Comparison of ENCODE assay signal across 10 cellular contexts in the genomic region with DNA sequence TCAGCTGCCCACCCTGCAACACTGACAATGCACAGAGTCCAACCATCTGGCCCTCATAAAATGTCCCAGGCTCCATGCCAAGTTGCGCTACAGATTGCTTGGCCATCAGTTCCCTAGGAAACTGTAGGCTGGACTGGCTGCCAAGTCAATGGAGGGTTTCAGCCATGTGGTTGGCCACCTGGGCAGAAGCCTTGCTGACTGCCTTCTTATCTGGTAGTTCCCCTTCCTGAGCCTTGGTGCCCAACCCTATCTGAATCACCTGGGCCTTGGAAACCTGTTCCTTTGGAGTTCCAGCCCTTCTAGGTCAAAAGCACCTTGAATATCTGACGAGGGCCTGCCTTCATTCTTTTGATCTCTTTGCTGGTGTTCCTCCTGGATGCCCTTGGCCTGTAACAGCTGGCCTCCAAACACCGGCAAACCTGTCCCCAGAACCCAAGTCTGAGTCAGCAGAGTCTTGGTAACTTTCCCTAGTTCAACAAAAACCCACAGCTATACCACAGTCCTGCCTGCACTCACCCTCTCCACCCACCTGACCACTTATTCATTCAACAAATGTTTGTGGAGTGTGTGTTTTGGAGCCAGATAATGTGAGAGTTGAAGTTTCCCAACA. TPM values are rescaled to one million over a fixed set of nuclear protein-coding genes. Genes with fewer than 3 reads are reported as not detected.
DNase-seq lines count a peak whose midpoint lies in the region; ATAC-seq and TF ChIP-seq lines count a peak whose summit lies in the region.
"Had no signal": no experiment of that assay in that cellular context is flagged by ENCODE, and none has a peak within 500 bp of the region (broad histone marks: within the 10 kb centered on the region; RNA-seq: fewer than 3 reads in every experiment).

No MANE protein-coding gene starts in this region.

- no peak overlapping the region for H2AFZ ChIP-seq in SK-N-SH (ENCODE audit: low read depth)

- H3K4me1 ChIP-seq in SK-N-SH (ENCODE audit: control insufficient read depth in 1 of 2, insufficient read depth in 2 of 2, low read depth in 1 of 2, low read length in 1 of 2), result peaks cover 0 to 6% of the 10 kb centered on the region in 2 experiments; a peak in 1 of 4 replicates
- H3K4me1 ChIP-seq: adrenal gland had no signal

- POLR2A ChIA-PET in SK-N-SH (lab: Yijun Ruan, JAX), result no interaction called here

- no peaks in the 10 kb centered on the region for H3K36me3 ChIP-seq in SK-N-SH (replicated peaks in 1 of 2; ENCODE audit: control insufficient read depth in 1 of 2, insufficient read depth in 2 of 2, low read length in 1 of 2)
- H3K36me3 ChIP-seq: adrenal gland had no signal

- no peaks in the 10 kb centered on the region for H3K9me3 ChIP-seq in SK-N-SH
- H3K9me3 ChIP-seq: adrenal gland had no signal

- H3F3A ChIP-seq in SK-N-SH (replicated peaks; ENCODE audit: insufficient read depth), result no peaks in the 10 kb centered on the region

- no peak for TF ChIP-seq CTCF in SK-N-SH (IDR thresholded peaks at IDR 0.05)

- no peak overlapping the region for H3K4me3 ChIP-seq in SK-N-SH (ENCODE audit: low read depth in 2 of 2, low read length in 1 of 2)
- H3K4me3 ChIP-seq: adrenal gland had no signal

- no peaks in the 10 kb centered on the region for H3K79me2 ChIP-seq in SK-N-SH (ENCODE audit: insufficient read depth)

- no peak overlapping the region for H3K4me2 ChIP-seq in SK-N-SH

- no peak overlapping the region for H3K27ac ChIP-seq in SK-N-SH (ENCODE audit: low read depth in 2 of 2, low read length in 1 of 2)
- H3K27ac ChIP-seq: adrenal gland had no signal

- ATAC-seq in HG03095 (IDR thresholded peaks at IDR 0.05; ENCODE audit: unreplicated experiment), result no peak

- 0 out of 4 replicates have a peak, but pooled peaks of 1 of the 2 experiments have one; percentile 10 for TF ChIP-seq EP300 in SK-N-SH (IDR thresholded peaks at IDR 0.05; ENCODE audit: borderline replicate concordance in 1 of 2, low read depth in 1 of 2, low read length in 1 of 2)

- no peaks in the 10 kb centered on the region for H4K20me1 ChIP-seq in SK-N-SH (ENCODE audit: insufficient read depth)

- WGBS in SK-N-SH (ENCODE audit: low lambda C conversion rate), result 18% methylated on average over 3 of the region's 3 CpGs

- DNase-seq in stimulated activated CD4-positive, alpha-beta T cell treated with anti-CD3 and anti-CD28 coated beads, Interleukin-1b, Interleukin-23, amount 100 ng/mL, for 48 hours, result peak; percentile 48
- DNase-seq in stimulated activated CD4-positive, alpha-beta T cell treated with anti-CD3 and anti-CD28 coated beads, Interleukin-4, amount 100 ng/mL, for 4 hours, result no peak
- DNase-seq in SK-N-SH (peak; percentile 49), glomerular visceral epithelial cell (ENCODE audit: extremely low spot score) (peak; percentile 30), AML-193 (lab: John Stamatoyannopoulos, UW) (no peak), T1000 (lab: John Stamatoyannopoulos, UW) (no peak), SIG-M5 (lab: John Stamatoyannopoulos, UW) (no peak)
- DNase-seq: DND-41 had no signal

- H3K9ac ChIP-seq in SK-N-SH, result no peak overlapping the region

- CTCF ChIA-PET in SK-N-SH (lab: Yijun Ruan, JAX), result no interaction called here

- no peaks in the 10 kb centered on the region for H3K9me2 ChIP-seq in SK-N-SH

- no peak for TF ChIP-seq RAD21 in SK-N-SH (IDR thresholded peaks at IDR 0.05; ENCODE audit: low read length)

- H3K27me3 ChIP-seq in SK-N-SH (ENCODE audit: insufficient read depth), result 0 out of 2 replicates have a peak, but pooled peaks cover 6% of the 10 kb centered on the region
- H3K27me3 ChIP-seq: adrenal gland had no signal

TF ChIP-seq in SK-N-SH, 30 proteins besides CTCF, POLR2A, EP300 and RAD21:
- TF ChIP-seq TCF12 (IDR thresholded peaks at IDR 0.05) (no peak), ELF1 (IDR thresholded peaks at IDR 0.05) (no peak), FOSL2 (IDR thresholded peaks at IDR 0.05; ENCODE audit: borderline replicate concordance, low read depth) (no peak), MXI1 (IDR thresholded peaks at IDR 0.05; ENCODE audit: low read depth, low read length) (peak; percentile 52; the same call in 1 of the 2 replicates)

RNA-seq across cellular contexts. Expression of gene KDM7A, which starts 37.4 kb away (rescaled TPM):
- 0.94 and 1.1 TPM in 2 replicates for polyA plus RNA-seq in SK-N-SH (2012; rRNA removed)
- 0.91 and 1.0 TPM in 2 replicates for polyA plus RNA-seq in SK-N-SH (2012; cell fraction: cytosol; rRNA removed)
- polyA plus RNA-seq in SK-N-SH (2012; cell fraction: nucleus; rRNA removed), result 6.0 and 6.9 TPM in 2 replicates

Comparison
In these comparisons a context has a peak if more than half of its experiments do, and no peak if none do; other contexts are left out.
1. DNase-seq: peak in stimulated activated CD4-positive, alpha-beta T cell treated with anti-CD3 and anti-CD28 coated beads, Interleukin-1b, Interleukin-23, amount 100 ng/mL, for 48 hours (single experiment), SK-N-SH (single experiment) and glomerular visceral epithelial cell (single experiment); none in stimulated activated CD4-positive, alpha-beta T cell treated with anti-CD3 and anti-CD28 coated beads, Interleukin-4, amount 100 ng/mL, for 4 hours (0 of 2), AML-193 (0 of 2), T1000 (single experiment) and SIG-M5 (single experiment).